ENCODE assay signal across 1 cellular context in the genomic region with DNA sequence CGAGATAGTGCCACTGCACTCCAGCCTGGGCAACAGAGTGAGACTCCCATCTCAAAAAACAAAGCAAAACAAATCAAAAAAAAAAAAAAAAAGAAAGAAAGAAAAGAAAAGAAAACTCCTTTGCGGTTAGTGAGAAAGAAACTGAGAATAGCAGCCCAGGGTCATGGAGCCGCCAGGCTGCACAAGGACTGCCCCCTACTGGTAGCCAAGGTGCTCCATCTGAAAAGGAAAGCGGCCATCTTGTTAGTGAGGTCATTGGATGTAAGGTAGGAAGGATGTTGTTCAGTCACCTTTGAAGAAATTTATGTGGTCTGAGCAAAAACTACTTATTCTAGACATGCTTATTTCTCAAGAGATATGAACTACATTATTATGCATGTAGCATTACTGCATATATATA.
A peak's percentile ranks its signal among the peaks of the same experiment; 100 is the strongest.
TF ChIP-seq lines count a peak whose summit lies in the region.

No MANE protein-coding gene starts in this region.

TF ChIP-seq in HCT116, 20 proteins besides CTCF, POLR2A, EP300 and RAD21 (continued from another document):
- TF ChIP-seq YY1 (IDR thresholded peaks at IDR 0.05; ENCODE audit: extremely low read depth, insufficient replicate concordance, low read depth, low read length): peak; percentile 68
